In genomic region chr15:38854506-38854905, GRCh38 we compare ENCODE assay signal across 22 cellular contexts.
"Had no signal": no experiment of that assay in that cellular context is flagged by ENCODE, and none has a peak within 500 bp of the region (broad histone marks: within the 10 kb centered on the region; RNA-seq: fewer than 3 reads in every experiment).

No MANE protein-coding gene starts in this region.

- ATAC-seq: activated CD8-positive, alpha-beta T cell treated with anti-CD3 and anti-CD28 coated beads for 36 hours; activated naive CD4-positive, alpha-beta T cell treated with anti-CD3 and anti-CD28 coated beads, Interleukin-2, amount 50 U/mL, for 72 hours; activated T-cell treated with anti-CD3 and anti-CD28 coated beads, Interleukin-2, amount 50 U/mL, for 72 hours; body of pancreas; natural killer cell; stimulated activated naive B cell treated with anti-CD40 and anti-IgM and Interleukin-4, amounts not matched to agents 10 μg/mL and 1 μg/mL and 100 μg/mL, for 72 hours; T-helper 17 cell had no signal

- H3K4me3 ChIP-seq: body of pancreas, coronary artery, left ventricle myocardium inferior, right atrium auricular region, skin epidermis, tibial nerve had no signal

- DNase-seq: activated CD4-positive, alpha-beta T cell treated with anti-CD3 and anti-CD28 coated beads for 4 hours; activated CD8-positive, alpha-beta T cell treated with anti-CD3 and anti-CD28 coated beads for 36 hours; activated gamma-delta T cell; activated T-cell treated with anti-CD3 and anti-CD28 coated beads, Interleukin-2, amount 50 U/mL, for 72 hours; amniotic stem cell; body of pancreas; central memory CD4-positive, alpha-beta T cell; hippocampal formation; kidney; left ventricle myocardium inferior; mesenchymal stem cell; natural killer cell; stimulated activated CD4-positive, alpha-beta T cell treated with anti-CD3 and anti-CD28 coated beads, Interleukin-15, amount 100 ng/mL, for 24 hours; stimulated activated CD4-positive, alpha-beta T cell treated with anti-CD3 and anti-CD28 coated beads, Interleukin-4, amount 100 ng/mL, for 1 hour; stimulated activated naive B cell treated with anti-CD40 and anti-IgM and Interleukin-4, amounts not matched to agents 10 μg/mL and 1 μg/mL and 100 μg/mL, for 72 hours; substantia nigra; T-helper 17 cell had no signal
